20 cellular contexts compared by ENCODE assay signal in the genomic region with DNA sequence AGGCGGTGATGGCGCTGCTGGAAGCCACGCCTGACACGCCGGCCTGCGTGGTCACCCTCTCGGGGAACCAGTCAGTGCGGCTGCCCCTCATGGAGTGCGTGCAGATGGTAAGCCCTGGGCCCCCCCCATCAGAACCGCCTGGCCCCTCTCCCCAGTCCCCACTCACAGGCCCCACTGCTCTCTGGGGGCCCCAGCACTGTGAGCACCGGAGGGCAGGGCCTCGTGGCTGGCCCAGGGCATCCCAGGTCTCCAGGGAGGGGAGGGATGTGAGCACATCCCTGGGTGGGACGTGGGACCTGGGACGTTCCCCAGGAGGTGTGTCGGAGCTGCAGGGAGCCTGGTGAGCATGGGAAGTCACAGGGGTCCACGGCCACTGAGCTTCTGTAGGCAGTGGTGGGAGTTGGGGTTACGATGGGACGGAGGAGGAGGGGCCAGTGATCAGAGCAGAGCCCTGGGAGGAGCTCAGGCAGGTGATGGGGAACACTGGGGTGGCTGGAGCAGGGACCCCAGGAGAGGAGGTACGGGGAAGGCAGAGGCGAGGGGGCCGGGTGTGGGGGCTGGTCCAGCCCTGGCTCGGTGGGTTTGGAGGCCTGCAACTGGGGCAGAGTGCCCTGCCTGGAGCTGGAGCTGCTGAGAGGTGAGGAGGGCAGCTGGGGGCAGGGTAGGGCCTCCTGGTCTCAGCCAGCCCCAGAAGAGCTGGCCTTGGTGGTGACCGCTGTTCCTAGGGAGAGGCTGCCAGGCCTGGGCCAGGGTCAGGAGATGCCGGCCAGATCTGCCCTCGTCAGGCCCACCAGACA. TPM values are rescaled to one million over a fixed set of nuclear protein-coding genes. Genes with fewer than 3 reads are reported as not detected.
A peak's percentile ranks its signal among the peaks of the same experiment; 100 is the strongest.
DNase-seq lines count a peak whose midpoint lies in the region; ATAC-seq lines count a peak whose summit lies in the region.
"Had no signal": no experiment of that assay in that cellular context is flagged by ENCODE, and none has a peak within 500 bp of the region (broad histone marks: within the 10 kb centered on the region; RNA-seq: fewer than 3 reads in every experiment).

No MANE protein-coding gene starts in this region.

- no peaks in the 10 kb centered on the region for H3K9me3 Mint-ChIP-seq in activated naive CD4-positive, alpha-beta T cell treated with anti-CD3 and anti-CD28 coated beads, Interleukin-2, amount 50 U/mL, for 72 hours
- no peaks in the 10 kb centered on the region for H3K9me3 Mint-ChIP-seq in activated naive CD4-positive, alpha-beta T cell treated with anti-CD3 and anti-CD28 coated beads, Interleukin-2, amount 10 ng/mL, durations not matched to agents 7 days and 5 days
- H3K9me3 Mint-ChIP-seq: CD8-positive, alpha-beta T cell; H9 had no signal

- CTCF ChIA-PET in activated naive CD4-positive, alpha-beta T cell treated with anti-CD3 and anti-CD28 coated beads, Interleukin-2, amount 10 ng/mL, durations not matched to agents 7 days and 5 days (lab: Charles Lee) = no interaction called here

- H3K4me1 Mint-ChIP-seq in activated naive CD4-positive, alpha-beta T cell treated with anti-CD3 and anti-CD28 coated beads, Interleukin-2, amount 10 ng/mL, durations not matched to agents 7 days and 5 days = no peaks in the 10 kb centered on the region
- H3K4me1 Mint-ChIP-seq: H9 had no signal

- DNase-seq in activated naive CD4-positive, alpha-beta T cell treated with anti-CD3 and anti-CD28 coated beads, Interleukin-2, amount 50 U/mL, for 72 hours (ENCODE audit: low spot score in 2 of 2) = no peak
- DNase-seq in activated naive CD4-positive, alpha-beta T cell treated with anti-CD3 and anti-CD28 coated beads, Interleukin-2, amount 10 ng/mL, durations not matched to agents 7 days and 5 days = no peak
- DNase-seq in substantia nigra (lab: John Stamatoyannopoulos, UW) (no peak), superior temporal gyrus (ENCODE audit: extremely low spot score) (no peak)
- DNase-seq: AML-193; C1 segment of cervical spinal cord; CD8-positive, alpha-beta T cell; DND-41; H9; KBM-7; MM.1S; NCI-H1048; NCI-H1417 treated with DMSO at 0.1 percent for 48 hours; NCI-H187 treated with DMSO at 0.1 percent for 48 hours; NCI-H2107; NCI-H446 treated with DMSO at 0.1 percent for 48 hours; NCI-H526 treated with DMSO at 0.1 percent for 48 hours; OCI-M1 had no signal

- H3K4me3 Mint-ChIP-seq in activated naive CD4-positive, alpha-beta T cell treated with anti-CD3 and anti-CD28 coated beads, Interleukin-2, amount 10 ng/mL, durations not matched to agents 7 days and 5 days = no peak overlapping the region
- H3K4me3 Mint-ChIP-seq: CD8-positive, alpha-beta T cell; H9 had no signal

- ATAC-seq in activated naive CD4-positive, alpha-beta T cell treated with anti-CD3 and anti-CD28 coated beads, Interleukin-2, amount 50 U/mL, for 72 hours = peak; percentile 2 to 6
- ATAC-seq: CD8-positive, alpha-beta T cell had no signal

- no peak overlapping the region for H3K27ac Mint-ChIP-seq in activated naive CD4-positive, alpha-beta T cell treated with anti-CD3 and anti-CD28 coated beads, Interleukin-2, amount 50 U/mL, for 72 hours
- no peak overlapping the region for H3K27ac Mint-ChIP-seq in activated naive CD4-positive, alpha-beta T cell treated with anti-CD3 and anti-CD28 coated beads, Interleukin-2, amount 10 ng/mL, durations not matched to agents 7 days and 5 days
- H3K27ac Mint-ChIP-seq: CD8-positive, alpha-beta T cell had no signal

- H3K27me3 Mint-ChIP-seq in activated naive CD4-positive, alpha-beta T cell treated with anti-CD3 and anti-CD28 coated beads, Interleukin-2, amount 10 ng/mL, durations not matched to agents 7 days and 5 days = no peaks in the 10 kb centered on the region

- no peaks in the 10 kb centered on the region for H3K36me3 Mint-ChIP-seq in activated naive CD4-positive, alpha-beta T cell treated with anti-CD3 and anti-CD28 coated beads, Interleukin-2, amount 50 U/mL, for 72 hours
- H3K36me3 Mint-ChIP-seq in activated naive CD4-positive, alpha-beta T cell treated with anti-CD3 and anti-CD28 coated beads, Interleukin-2, amount 10 ng/mL, durations not matched to agents 7 days and 5 days = peaks cover 10% of the 10 kb centered on the region

- peak overlapping the region; percentile 71 for H3K27ac ChIP-seq in substantia nigra (ENCODE audit: low read depth, low read length, poor library complexity, severe bottlenecking)
- H3K27ac ChIP-seq: SJSA1 had no signal

RNA-seq across cellular contexts. Expression of a gene that starts 18.8 kb away (rescaled TPM):
- 100 to 1,000 TPM in 1 of 2 donors, 10 to 100 TPM in 1; 88.8 to 223 TPM for total RNA-seq in activated naive CD4-positive, alpha-beta T cell treated with anti-CD3 and anti-CD28 coated beads, Interleukin-2, amount 50 U/mL, for 72 hours

RNA-seq across cellular contexts. Expression of a gene that starts 20.5 kb away (rescaled TPM):
- total RNA-seq in activated naive CD4-positive, alpha-beta T cell treated with anti-CD3 and anti-CD28 coated beads, Interleukin-2, amount 50 U/mL, for 72 hours = 10 to 100 TPM; 16.5 to 17.3 TPM

RNA-seq across cellular contexts. Expression of a gene that starts 33.0 kb away (rescaled TPM):
- not detected for total RNA-seq in activated naive CD4-positive, alpha-beta T cell treated with anti-CD3 and anti-CD28 coated beads, Interleukin-2, amount 50 U/mL, for 72 hours
- total RNA-seq: A172; CD8-positive, alpha-beta T cell; SJSA1 had no signal

RNA-seq across cellular contexts. Expression of a gene that starts 34.7 kb away (rescaled TPM):
- total RNA-seq in activated naive CD4-positive, alpha-beta T cell treated with anti-CD3 and anti-CD28 coated beads, Interleukin-2, amount 50 U/mL, for 72 hours = 10 to 100 TPM in 1 of 2 donors, 1 to 10 TPM in 1; 8.5 to 16.3 TPM

RNA-seq across cellular contexts. Expression of a gene that starts 57.0 kb away (rescaled TPM):
- total RNA-seq in activated naive CD4-positive, alpha-beta T cell treated with anti-CD3 and anti-CD28 coated beads, Interleukin-2, amount 50 U/mL, for 72 hours = not detected
- total RNA-seq: A172; CD8-positive, alpha-beta T cell; SJSA1 had no signal
